In genomic region chr5:6407547-6408259, GRCh38 we compare ENCODE assay signal across 1 cellular context.
TF ChIP-seq lines count a peak whose summit lies in the region.

No MANE protein-coding gene starts in this region.

TF ChIP-seq in K562, 482 proteins besides CTCF, POLR2A, EP300 and RAD21 (continues in another document):
- TF ChIP-seq, protein P1, sequence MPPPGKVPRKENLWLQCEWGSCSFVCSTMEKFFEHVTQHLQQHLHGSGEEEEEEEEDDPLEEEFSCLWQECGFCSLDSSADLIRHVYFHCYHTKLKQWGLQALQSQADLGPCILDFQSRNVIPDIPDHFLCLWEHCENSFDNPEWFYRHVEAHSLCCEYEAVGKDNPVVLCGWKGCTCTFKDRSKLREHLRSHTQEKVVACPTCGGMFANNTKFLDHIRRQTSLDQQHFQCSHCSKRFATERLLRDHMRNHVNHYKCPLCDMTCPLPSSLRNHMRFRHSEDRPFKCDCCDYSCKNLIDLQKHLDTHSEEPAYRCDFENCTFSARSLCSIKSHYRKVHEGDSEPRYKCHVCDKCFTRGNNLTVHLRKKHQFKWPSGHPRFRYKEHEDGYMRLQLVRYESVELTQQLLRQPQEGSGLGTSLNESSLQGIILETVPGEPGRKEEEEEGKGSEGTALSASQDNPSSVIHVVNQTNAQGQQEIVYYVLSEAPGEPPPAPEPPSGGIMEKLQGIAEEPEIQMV (tag; conservative IDR thresholded peaks at IDR 0.05; ENCODE audit: low read depth), result no peak
- TF ChIP-seq, protein P2, sequence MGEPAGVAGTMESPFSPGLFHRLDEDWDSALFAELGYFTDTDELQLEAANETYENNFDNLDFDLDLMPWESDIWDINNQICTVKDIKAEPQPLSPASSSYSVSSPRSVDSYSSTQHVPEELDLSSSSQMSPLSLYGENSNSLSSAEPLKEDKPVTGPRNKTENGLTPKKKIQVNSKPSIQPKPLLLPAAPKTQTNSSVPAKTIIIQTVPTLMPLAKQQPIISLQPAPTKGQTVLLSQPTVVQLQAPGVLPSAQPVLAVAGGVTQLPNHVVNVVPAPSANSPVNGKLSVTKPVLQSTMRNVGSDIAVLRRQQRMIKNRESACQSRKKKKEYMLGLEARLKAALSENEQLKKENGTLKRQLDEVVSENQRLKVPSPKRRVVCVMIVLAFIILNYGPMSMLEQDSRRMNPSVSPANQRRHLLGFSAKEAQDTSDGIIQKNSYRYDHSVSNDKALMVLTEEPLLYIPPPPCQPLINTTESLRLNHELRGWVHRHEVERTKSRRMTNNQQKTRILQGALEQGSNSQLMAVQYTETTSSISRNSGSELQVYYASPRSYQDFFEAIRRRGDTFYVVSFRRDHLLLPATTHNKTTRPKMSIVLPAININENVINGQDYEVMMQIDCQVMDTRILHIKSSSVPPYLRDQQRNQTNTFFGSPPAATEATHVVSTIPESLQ (CRISPR knock-in tag; IDR thresholded peaks at IDR 0.05), result no peak
- TF ChIP-seq, protein P3, sequence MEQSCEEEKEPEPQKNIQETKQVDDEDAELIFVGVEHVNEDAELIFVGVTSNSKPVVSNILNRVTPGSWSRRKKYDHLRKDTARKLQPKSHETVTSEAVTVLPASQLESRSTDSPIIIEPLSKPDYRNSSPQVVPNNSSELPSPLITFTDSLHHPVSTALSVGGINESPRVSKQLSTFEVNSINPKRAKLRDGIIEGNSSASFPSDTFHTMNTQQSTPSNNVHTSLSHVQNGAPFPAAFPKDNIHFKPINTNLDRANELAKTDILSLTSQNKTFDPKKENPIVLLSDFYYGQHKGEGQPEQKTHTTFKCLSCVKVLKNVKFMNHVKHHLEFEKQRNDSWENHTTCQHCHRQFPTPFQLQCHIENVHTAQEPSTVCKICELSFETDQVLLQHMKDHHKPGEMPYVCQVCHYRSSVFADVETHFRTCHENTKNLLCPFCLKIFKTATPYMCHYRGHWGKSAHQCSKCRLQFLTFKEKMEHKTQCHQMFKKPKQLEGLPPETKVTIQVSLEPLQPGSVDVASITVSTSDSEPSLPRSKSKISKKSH (CRISPR knock-in tag; IDR thresholded peaks at IDR 0.05), result no peak
- TF ChIP-seq, protein P4, sequence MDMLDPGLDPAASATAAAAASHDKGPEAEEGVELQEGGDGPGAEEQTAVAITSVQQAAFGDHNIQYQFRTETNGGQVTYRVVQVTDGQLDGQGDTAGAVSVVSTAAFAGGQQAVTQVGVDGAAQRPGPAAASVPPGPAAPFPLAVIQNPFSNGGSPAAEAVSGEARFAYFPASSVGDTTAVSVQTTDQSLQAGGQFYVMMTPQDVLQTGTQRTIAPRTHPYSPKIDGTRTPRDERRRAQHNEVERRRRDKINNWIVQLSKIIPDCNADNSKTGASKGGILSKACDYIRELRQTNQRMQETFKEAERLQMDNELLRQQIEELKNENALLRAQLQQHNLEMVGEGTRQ (CRISPR knock-in tag; IDR thresholded peaks at IDR 0.05), result no peak
- TF ChIP-seq CBFA2T2 (conservative IDR thresholded peaks at IDR 0.05) (peak; percentile 69), MYBL2 (IDR thresholded peaks at IDR 0.05; ENCODE audit: low read depth) (no peak; the same call in 1 of the 2 replicates), MYBL2 (CRISPR knock-in tag; IDR thresholded peaks at IDR 0.05; ENCODE audit: borderline replicate concordance) (no peak), RNF2 (IDR thresholded peaks at IDR 0.05) (peak; percentile 41; the same call in 1 of the 2 replicates), KHSRP (IDR thresholded peaks at IDR 0.05) (no peak), XRCC5 (IDR thresholded peaks at IDR 0.05; ENCODE audit: low read depth, low read length) (no peak), ZNF324 (CRISPR knock-in tag; IDR thresholded peaks at IDR 0.05) (no peak), ARID1B (IDR thresholded peaks at IDR 0.05) (peak; percentile 91), CBX3 (IDR thresholded peaks at IDR 0.05; ENCODE audit: borderline replicate concordance in 1 of 2, low read length in 2 of 2) (no peak), NR2F6 (CRISPR knock-in tag; IDR thresholded peaks at IDR 0.05) (no peak), RREB1 (CRISPR knock-in tag; IDR thresholded peaks at IDR 0.05) (no peak), RB1 (IDR thresholded peaks at IDR 0.05; ENCODE audit: low read depth) (no peak), ZNF766 (CRISPR knock-in tag; conservative IDR thresholded peaks at IDR 0.05) (peak; percentile 99), BCOR (IDR thresholded peaks at IDR 0.05) (peak; percentile 47; the same call in 1 of the 2 replicates), HES1 (IDR thresholded peaks at IDR 0.05; ENCODE audit: low read depth) (peak; percentile 92), LEF1 (IDR thresholded peaks at IDR 0.05) (peak; percentile 75; the same call in 1 of the 2 replicates), E2F1 (CRISPR knock-in tag; IDR thresholded peaks at IDR 0.05) (no peak), STAT5B (CRISPR knock-in tag; IDR thresholded peaks at IDR 0.05) (no peak), THRAP3 (IDR thresholded peaks at IDR 0.05; ENCODE audit: borderline replicate concordance) (no peak), CCNT2 (IDR thresholded peaks at IDR 0.05; ENCODE audit: borderline replicate concordance, extremely low read depth, insufficient read length, low read depth, low read length) (peak; percentile 81), MAFF (IDR thresholded peaks at IDR 0.05; ENCODE audit: low read length) (no peak), ZNF764 (CRISPR knock-in tag; IDR thresholded peaks at IDR 0.05; ENCODE audit: low read depth) (no peak), ZNF589 (CRISPR knock-in tag; IDR thresholded peaks at IDR 0.05; ENCODE audit: low read depth) (peak; percentile 50; the same call in 1 of the 2 replicates), ZNF699 (CRISPR knock-in tag; IDR thresholded peaks at IDR 0.05; ENCODE audit: insufficient replicate concordance) (no peak), CHD2 (IDR thresholded peaks at IDR 0.05; ENCODE audit: low read depth, low read length) (no peak), SAP30 (IDR thresholded peaks at IDR 0.05; ENCODE audit: borderline replicate concordance, insufficient read depth, low read depth, low read length, poor library complexity, severe bottlenecking) (no peak), DNMT1 (IDR thresholded peaks at IDR 0.05) (no peak), BRD4 (IDR thresholded peaks at IDR 0.05) (no peak), TFE3 (CRISPR knock-in tag; IDR thresholded peaks at IDR 0.05) (no peak), FOXK1 (CRISPR knock-in tag; IDR thresholded peaks at IDR 0.05; ENCODE audit: borderline replicate concordance) (no peak), ARID4B (CRISPR knock-in tag; IDR thresholded peaks at IDR 0.05) (no peak)
- TF ChIP-seq, protein P5, sequence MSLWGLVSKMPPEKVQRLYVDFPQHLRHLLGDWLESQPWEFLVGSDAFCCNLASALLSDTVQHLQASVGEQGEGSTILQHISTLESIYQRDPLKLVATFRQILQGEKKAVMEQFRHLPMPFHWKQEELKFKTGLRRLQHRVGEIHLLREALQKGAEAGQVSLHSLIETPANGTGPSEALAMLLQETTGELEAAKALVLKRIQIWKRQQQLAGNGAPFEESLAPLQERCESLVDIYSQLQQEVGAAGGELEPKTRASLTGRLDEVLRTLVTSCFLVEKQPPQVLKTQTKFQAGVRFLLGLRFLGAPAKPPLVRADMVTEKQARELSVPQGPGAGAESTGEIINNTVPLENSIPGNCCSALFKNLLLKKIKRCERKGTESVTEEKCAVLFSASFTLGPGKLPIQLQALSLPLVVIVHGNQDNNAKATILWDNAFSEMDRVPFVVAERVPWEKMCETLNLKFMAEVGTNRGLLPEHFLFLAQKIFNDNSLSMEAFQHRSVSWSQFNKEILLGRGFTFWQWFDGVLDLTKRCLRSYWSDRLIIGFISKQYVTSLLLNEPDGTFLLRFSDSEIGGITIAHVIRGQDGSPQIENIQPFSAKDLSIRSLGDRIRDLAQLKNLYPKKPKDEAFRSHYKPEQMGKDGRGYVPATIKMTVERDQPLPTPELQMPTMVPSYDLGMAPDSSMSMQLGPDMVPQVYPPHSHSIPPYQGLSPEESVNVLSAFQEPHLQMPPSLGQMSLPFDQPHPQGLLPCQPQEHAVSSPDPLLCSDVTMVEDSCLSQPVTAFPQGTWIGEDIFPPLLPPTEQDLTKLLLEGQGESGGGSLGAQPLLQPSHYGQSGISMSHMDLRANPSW (CRISPR knock-in tag; IDR thresholded peaks at IDR 0.05), result no peak
